In the genomic region with DNA sequence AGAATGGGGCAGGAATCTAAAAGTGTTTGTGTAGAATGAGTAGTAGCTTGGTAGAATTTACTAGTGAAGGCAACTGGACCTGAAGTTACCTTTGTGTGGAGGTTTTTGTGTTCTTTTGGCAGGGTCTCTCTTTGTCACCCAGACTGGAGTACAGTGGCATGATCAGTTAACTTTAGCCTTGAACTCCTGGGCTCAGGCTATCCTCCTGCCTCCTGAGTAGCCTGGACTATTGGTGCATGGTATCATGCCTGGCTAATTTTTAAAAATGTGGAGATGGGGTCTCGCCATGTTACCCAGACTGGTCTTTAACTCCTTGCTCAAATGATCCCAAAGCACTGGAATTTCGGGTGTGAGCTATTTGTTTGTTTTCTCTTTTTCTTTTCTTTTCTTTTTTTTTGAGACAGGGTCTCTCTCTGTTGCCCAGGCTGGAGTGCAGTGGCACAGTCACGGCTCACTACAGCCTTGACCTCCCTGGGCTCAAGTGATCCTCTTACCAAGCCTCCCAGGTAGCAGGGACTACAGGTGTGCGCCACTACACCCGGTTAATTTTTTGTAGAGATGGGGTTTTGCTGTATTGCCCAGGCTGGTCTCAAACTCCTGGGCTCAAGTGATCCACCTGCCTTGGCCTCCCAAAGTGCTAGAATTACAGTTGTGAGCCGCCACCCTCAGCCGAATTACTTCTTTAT, we compare ENCODE assay signal across 23 cellular contexts.
A peak's percentile ranks its signal among the peaks of the same experiment; 100 is the strongest.
DNase-seq lines count a peak whose midpoint lies in the region; ATAC-seq, FAIRE-seq and TF ChIP-seq lines count a peak whose summit lies in the region.
"Had no signal": no experiment of that assay in that cellular context is flagged by ENCODE, and none has a peak within 500 bp of the region (broad histone marks: within the 10 kb centered on the region; RNA-seq: fewer than 3 reads in every experiment).

No MANE protein-coding gene starts in this region.

- peaks cover 0 to 13% (median 4%) of the 10 kb centered on the region in 7 donors for H3K9me3 Mint-ChIP-seq in naive B cell

- H3K27ac Mint-ChIP-seq in naive B cell, result peak overlapping the region in 4 of 6 donors; percentile 36 to 82 (median 44)
- H3K27ac Mint-ChIP-seq: B cell had no signal

- TF ChIP-seq POLR2A in H54 (IDR thresholded peaks at IDR 0.05; ENCODE audit: low read depth, low read length), result no peak

- peak; percentile 50 for FAIRE-seq in H54 (lab: Jason Lieb, UNC)
- FAIRE-seq: GM12878 had no signal

- H3K27ac ChIP-seq in VCaP, result peak overlapping the region; percentile 93; the same call in 1 of the 2 replicates
- H3K27ac ChIP-seq: BLaER1 treated with 17β-estradiol and CSF1 and Interleukin-3, amounts not matched to agents 10 nM and 100 nM; GM23248; HL-60 had no signal

- no peak for TF ChIP-seq CTCF in VCaP (conservative IDR thresholded peaks at IDR 0.05)

- no peaks in the 10 kb centered on the region for H3K27me3 Mint-ChIP-seq in naive B cell
- H3K27me3 Mint-ChIP-seq: B cell; CD4-positive, CD25-positive, alpha-beta regulatory T cell; CD8-positive, alpha-beta memory T cell; IgD-negative memory B cell had no signal

- H3K4me1 Mint-ChIP-seq in naive B cell, result peaks cover 7 to 28% (median 27%) of the 10 kb centered on the region in 3 donors

- no peak overlapping the region for H3K4me3 Mint-ChIP-seq in naive B cell
- H3K4me3 Mint-ChIP-seq: B cell; CD4-positive, CD25-positive, alpha-beta regulatory T cell; CD8-positive, alpha-beta memory T cell had no signal

- DNase-seq in H54 (ENCODE audit: insufficient read length, low spot score) (no peak), left lobe of liver (ENCODE audit: low spot score) (no peak), naive B cell (no peak)
- DNase-seq in stimulated activated CD8-positive, alpha-beta memory T cell treated with anti-CD3 and anti-CD28 coated beads, Interleukin-4, amount 100 ng/mL, for 48 hours, result no peak
- DNase-seq: CD4-positive, CD25-positive, alpha-beta regulatory T cell; CD8-positive, alpha-beta memory T cell; COR-L47; DMS 273 treated with DMSO at 0.1 percent for 48 hours; DMS53; DND-41; EL; GM23248; H7; KG1 had no signal

- H3K36me3 Mint-ChIP-seq in naive B cell, result peaks cover 31 to 34% of the 10 kb centered on the region in 2 donors

- ATAC-seq in left lobe of liver, result peak; percentile 48
- no peak for ATAC-seq in naive B cell (ENCODE audit: low read depth in 2 of 2)
- ATAC-seq in GM21423 (IDR thresholded peaks at IDR 0.05; ENCODE audit: unreplicated experiment), result no peak
- no peak for ATAC-seq in HG03045 (IDR thresholded peaks at IDR 0.05; ENCODE audit: unreplicated experiment)
- ATAC-seq in GM18867 (IDR thresholded peaks at IDR 0.05; ENCODE audit: unreplicated experiment), result no peak
- ATAC-seq: GM12878 had no signal
